In genomic region chr5:142500506-142500905, GRCh38 we compare ENCODE assay signal across 29 cellular contexts.
DNase-seq lines count a peak whose midpoint lies in the region; ATAC-seq, FAIRE-seq and TF ChIP-seq lines count a peak whose summit lies in the region.
"Had no signal": no experiment of that assay in that cellular context is flagged by ENCODE, and none has a peak within 500 bp of the region (broad histone marks: within the 10 kb centered on the region; RNA-seq: fewer than 3 reads in every experiment).

No MANE protein-coding gene starts in this region.

- H3K4me1 Mint-ChIP-seq in GM23338 (peaks cover 10% of the 10 kb centered on the region; the same call in 2 of the 3 replicates), progenitor cell of endocrine pancreas (ENCODE audit: low read depth) (peaks cover 20% of the 10 kb centered on the region)
- H3K4me1 Mint-ChIP-seq: B cell had no signal

- no peak overlapping the region for H3K27ac ChIP-seq in GM23338 (ENCODE audit: low read depth)
- H3K27ac ChIP-seq in SJCRH30 = peak overlapping the region; percentile 0; the same call in 1 of the 2 replicates
- H3K27ac ChIP-seq in HepG2 (ENCODE audit: extremely low read length, insufficient read depth, low read length) = peak overlapping the region; percentile 41
- no peak overlapping the region for H3K27ac ChIP-seq in PC-9
- H3K27ac ChIP-seq in SK-N-SH (ENCODE audit: low read depth in 2 of 2, low read length in 1 of 2) = no peak overlapping the region
- H3K27ac ChIP-seq: C4-2B, GM23248, HL-60, RWPE1, SK-N-MC had no signal

- no peak overlapping the region for H3K9ac ChIP-seq in HepG2 (ENCODE audit: insufficient read depth, low read depth, low read length)
- no peak overlapping the region for H3K9ac ChIP-seq in SK-N-SH
- H3K9ac ChIP-seq: GM23248 had no signal

- DNase-seq in GM23338 (ENCODE audit: low spot score) (no peak), SJCRH30 (no peak), HepG2 (ENCODE audit: low spot score) (no peak), progenitor cell of endocrine pancreas (ENCODE audit: low spot score, unreplicated experiment) (no peak), PC-9 (no peak), SK-N-SH (no peak)
- no peak for DNase-seq in stimulated activated CD4-positive, alpha-beta T cell treated with anti-CD3 and anti-CD28 coated beads, Interleukin-4, amount 100 ng/mL, for 1 hour
- DNase-seq: Caco-2; CD8-positive, alpha-beta T cell; DMS 273 treated with DMSO at 0.1 percent for 48 hours; GM23248; HFFc6; KBM-7; MV-4-11; NCI-H1105 treated with DMSO at 0.1 percent for 48 hours; NCI-H2081; NCI-H226; NCI-H510A; NCI-H69; SHP77 treated with DMSO at 0.1 percent for 48 hours; SW 1271 had no signal

- H3K4me1 ChIP-seq in GM23338 (ENCODE audit: insufficient read depth) = peaks cover 11% of the 10 kb centered on the region; the same call in 1 of the 2 replicates
- H3K4me1 ChIP-seq in SJCRH30 = peaks cover 22% of the 10 kb centered on the region
- peaks cover 49% of the 10 kb centered on the region for H3K4me1 ChIP-seq in HepG2 (ENCODE audit: insufficient read depth, low read length)
- H3K4me1 ChIP-seq in PC-9 (replicated peaks; ENCODE audit: insufficient read depth) = peaks cover 2% of the 10 kb centered on the region
- H3K4me1 ChIP-seq in SK-N-SH (ENCODE audit: control insufficient read depth in 1 of 2, insufficient read depth in 2 of 2, low read depth in 1 of 2, low read length in 1 of 2) = peaks cover 0 to 10% of the 10 kb centered on the region in 2 experiments; a peak in 2 of 4 replicates
- H3K4me1 ChIP-seq: HAP-1 had no signal

- TF ChIP-seq EP300 in HepG2 (IDR thresholded peaks at IDR 0.05; ENCODE audit: low read depth in 2 of 2, low read length in 2 of 2) (no peak), HepG2 (CRISPR knock-in tag; IDR thresholded peaks at IDR 0.05; ENCODE audit: borderline replicate concordance) (no peak), SK-N-SH (IDR thresholded peaks at IDR 0.05; ENCODE audit: borderline replicate concordance in 1 of 2, low read depth in 1 of 2, low read length in 1 of 2) (no peak)

- WGBS in HepG2 (ENCODE audit: low lambda C conversion rate) = 72% methylated on average over 2 of the region's 2 CpGs
- 89% methylated on average over 2 of the region's 2 CpGs for WGBS in SK-N-SH (ENCODE audit: low lambda C conversion rate)

- H2AFZ ChIP-seq in GM23338 = no peak overlapping the region
- H2AFZ ChIP-seq in HepG2 (ENCODE audit: low read length) = no peak overlapping the region
- no peak overlapping the region for H2AFZ ChIP-seq in PC-9
- H2AFZ ChIP-seq in SK-N-SH (ENCODE audit: low read depth) = no peak overlapping the region
- H2AFZ ChIP-seq: GM23248 had no signal

- TF ChIP-seq RAD21 in HepG2 (CRISPR knock-in tag; IDR thresholded peaks at IDR 0.05) (no peak), SK-N-SH (IDR thresholded peaks at IDR 0.05; ENCODE audit: low read length) (no peak)

- H3K36me3 Mint-ChIP-seq in GM23338 (ENCODE audit: low read depth) = no peaks in the 10 kb centered on the region
- H3K36me3 Mint-ChIP-seq in progenitor cell of endocrine pancreas (ENCODE audit: insufficient read depth) = no peaks in the 10 kb centered on the region
- H3K36me3 Mint-ChIP-seq: CD8-positive, alpha-beta T cell had no signal

- BruUV-seq in HepG2 (replicated peaks; lab: Mats Ljungman, UMichigan) (no TSS peak), PC-9 (replicated peaks; lab: Mats Ljungman, UMichigan) (no TSS peak)

- H3K79me2 ChIP-seq in GM23338 (replicated peaks; ENCODE audit: insufficient read depth) = no peaks in the 10 kb centered on the region
- no peaks in the 10 kb centered on the region for H3K79me2 ChIP-seq in HepG2 (ENCODE audit: insufficient read depth, low read length)
- H3K79me2 ChIP-seq in PC-9 (ENCODE audit: low read depth) = no peaks in the 10 kb centered on the region
- no peaks in the 10 kb centered on the region for H3K79me2 ChIP-seq in SK-N-SH (ENCODE audit: insufficient read depth)

- H3K4me3 Mint-ChIP-seq in GM23338 (no peak overlapping the region), progenitor cell of endocrine pancreas (ENCODE audit: low read depth) (peak overlapping the region; percentile 25)
- H3K4me3 Mint-ChIP-seq: B cell; CD8-positive, alpha-beta T cell; HFFc6; T-helper 1 cell treated with Interleukin-12 subunit alpha and Interleukin-12 subunit beta and Interleukin-4 antibody, amounts not matched to agents 30 μg/mL and 1 μg/mL, for 36 hours had no signal

- H3K9me3 ChIP-seq in SJCRH30 (replicated peaks) = no peaks in the 10 kb centered on the region
- H3K9me3 ChIP-seq in HepG2 (ENCODE audit: low read length) = no peaks in the 10 kb centered on the region
- no peaks in the 10 kb centered on the region for H3K9me3 ChIP-seq in PC-9 (ENCODE audit: insufficient read depth, low read depth)
- no peaks in the 10 kb centered on the region for H3K9me3 ChIP-seq in SK-N-SH
- H3K9me3 ChIP-seq: Caco-2, HAP-1 had no signal

- FAIRE-seq in HepG2 (lab: Jason Lieb, UNC) = no peak

- H4K20me1 ChIP-seq in GM23338 (replicated peaks; ENCODE audit: insufficient read depth) = no peaks in the 10 kb centered on the region
- no peaks in the 10 kb centered on the region for H4K20me1 ChIP-seq in HepG2 (ENCODE audit: insufficient read depth, low read length)
- H4K20me1 ChIP-seq in PC-9 (ENCODE audit: insufficient read depth) = no peaks in the 10 kb centered on the region
- H4K20me1 ChIP-seq in SK-N-SH (ENCODE audit: insufficient read depth) = no peaks in the 10 kb centered on the region

- H3F3A ChIP-seq in GM23338 (replicated peaks; ENCODE audit: low read depth) (no peaks in the 10 kb centered on the region), PC-9 (ENCODE audit: insufficient read depth, low read depth) (no peaks in the 10 kb centered on the region; the same call in 1 of the 2 replicates), SK-N-SH (replicated peaks; ENCODE audit: insufficient read depth) (peaks cover 2% of the 10 kb centered on the region)

- H3K9me2 ChIP-seq in GM23338 (ENCODE audit: insufficient read depth) = no peaks in the 10 kb centered on the region
- no peaks in the 10 kb centered on the region for H3K9me2 ChIP-seq in PC-9 (ENCODE audit: insufficient read depth)
- H3K9me2 ChIP-seq in SK-N-SH = no peaks in the 10 kb centered on the region

- H3K4me2 ChIP-seq in GM23338 (peak overlapping the region; percentile 54; the same call in 1 of the 2 replicates), HepG2 (ENCODE audit: low read depth, low read length) (peak overlapping the region; percentile 71), PC-9 (no peak overlapping the region), SK-N-SH (no peak overlapping the region)

- H3K27me3 Mint-ChIP-seq in GM23338 (ENCODE audit: insufficient read depth, low read depth, poor library complexity) (no peaks in the 10 kb centered on the region), progenitor cell of endocrine pancreas (no peaks in the 10 kb centered on the region)

- intact Hi-C loops in HepG2 (cut with micrococcal nuclease; ENCODE audit: unreplicated experiment) (no loop called here), PC-9 (cut with micrococcal nuclease; ENCODE audit: unreplicated experiment) (no loop called here)

- in situ Hi-C loops in HepG2 (cut with HindIII; ENCODE audit: extremely low pct_ligation_motif_present, low pct_unique_long_range_greater_than_20kb) = no loop called here

- H3K36me3 ChIP-seq in GM23338 (ENCODE audit: insufficient read depth) = no peaks in the 10 kb centered on the region
- no peaks in the 10 kb centered on the region for H3K36me3 ChIP-seq in SJCRH30
- no peaks in the 10 kb centered on the region for H3K36me3 ChIP-seq in HepG2 (replicated peaks in 1 of 2; ENCODE audit: control insufficient read depth in 1 of 2, insufficient read depth in 2 of 2, low read length in 2 of 2)
- no peaks in the 10 kb centered on the region for H3K36me3 ChIP-seq in PC-9 (ENCODE audit: low read depth)
- no peaks in the 10 kb centered on the region for H3K36me3 ChIP-seq in SK-N-SH (replicated peaks in 1 of 2; ENCODE audit: control insufficient read depth in 1 of 2, insufficient read depth in 2 of 2, low read length in 1 of 2)
- H3K36me3 ChIP-seq: HAP-1 had no signal

- H3K27me3 ChIP-seq in GM23338 (ENCODE audit: insufficient read depth) = no peaks in the 10 kb centered on the region
- no peaks in the 10 kb centered on the region for H3K27me3 ChIP-seq in SJCRH30
- no peaks in the 10 kb centered on the region for H3K27me3 ChIP-seq in HepG2 (ENCODE audit: control insufficient read depth in 1 of 2, insufficient read depth in 2 of 2, low read length in 2 of 2)
- H3K27me3 ChIP-seq in PC-9 (ENCODE audit: insufficient read depth, low read depth) = no peaks in the 10 kb centered on the region
- H3K27me3 ChIP-seq in SK-N-SH (ENCODE audit: insufficient read depth) = no peaks in the 10 kb centered on the region

- TF ChIP-seq CTCF in GM23338 (conservative IDR thresholded peaks at IDR 0.05; ENCODE audit: low read depth in 2 of 2) = no peak
- TF ChIP-seq CTCF in HepG2 (CRISPR knock-in tag; IDR thresholded peaks at IDR 0.05) = no peak
- no peak for TF ChIP-seq CTCF in progenitor cell of endocrine pancreas (IDR thresholded peaks at IDR 0.05; ENCODE audit: unreplicated experiment)
- no peak for TF ChIP-seq CTCF in PC-9 (conservative IDR thresholded peaks at IDR 0.05)
- no peak for TF ChIP-seq CTCF in SK-N-SH (IDR thresholded peaks at IDR 0.05)

- no peak for TF ChIP-seq POLR2A in HepG2 (IDR thresholded peaks at IDR 0.05; ENCODE audit: insufficient read depth in 1 of 2, low read depth in 2 of 2, low read length in 2 of 2)

- ATAC-seq in GM23338 (no peak), HepG2 (no peak; the same call in 2 of the 3 replicates)
- ATAC-seq: CD8-positive, alpha-beta T cell; Panc1 had no signal

- CTCF ChIA-PET in HepG2 (lab: Yijun Ruan, JAX; ENCODE audit: low intra/inter-chr PET ratio, low total read pairs) = no interaction called here
- CTCF ChIA-PET in PC-9 (lab: Charles Lee) = no interaction called here
- CTCF ChIA-PET in SK-N-SH (lab: Yijun Ruan, JAX) = interaction anchor here (0.9 kb wide), 1 partner anchor 48 kb away, joined by 4 read pairs; no protein-coding TSS in a partner anchor

- POLR2A ChIA-PET in HepG2 (lab: Yijun Ruan, JAX) (no interaction called here), PC-9 (lab: Charles Lee; ENCODE audit: unreplicated experiment) (no interaction called here), SK-N-SH (lab: Yijun Ruan, JAX) (no interaction called here)

- no peak overlapping the region for H3K27ac Mint-ChIP-seq in GM23338
- H3K27ac Mint-ChIP-seq in progenitor cell of endocrine pancreas = peak overlapping the region; percentile 49
- H3K27ac Mint-ChIP-seq: B cell; CD8-positive, alpha-beta T cell; HFFc6; T-helper 1 cell treated with Interleukin-12 subunit alpha and Interleukin-12 subunit beta and Interleukin-4 antibody, amounts not matched to agents 30 μg/mL and 1 μg/mL, for 36 hours had no signal

- H3K4me3 ChIP-seq in GM23338 (no peak overlapping the region), SJCRH30 (no peak overlapping the region), HepG2 (replicated peaks in 1 of 3; ENCODE audit: insufficient read depth in 1 of 3, low read depth in 2 of 3, low read length in 3 of 3) (peak overlapping the region in 1 of 3 experiments; percentile 5; a peak in 1 of 6 replicates), PC-9 (no peak overlapping the region), SK-N-SH (ENCODE audit: low read depth in 2 of 2, low read length in 1 of 2) (no peak overlapping the region)
- H3K4me3 ChIP-seq: GM23248, HAP-1, SK-N-MC had no signal

- H3K9me3 Mint-ChIP-seq in GM23338 (no peaks in the 10 kb centered on the region; the same call in 2 of the 3 replicates), progenitor cell of endocrine pancreas (ENCODE audit: low read depth) (no peaks in the 10 kb centered on the region)
- H3K9me3 Mint-ChIP-seq: CD8-positive, alpha-beta T cell; HFFc6; T-helper 1 cell treated with Interleukin-12 subunit alpha and Interleukin-12 subunit beta and Interleukin-4 antibody, amounts not matched to agents 30 μg/mL and 1 μg/mL, for 36 hours had no signal

Comparison
In these comparisons a context has a peak if more than half of its experiments do, and no peak if none do; other contexts are left out.
1. H3K27ac ChIP-seq: peak in SJCRH30 (single experiment) and HepG2 (single experiment); none in GM23338 (single experiment), PC-9 (single experiment) and SK-N-SH (0 of 2).
2. H3K4me2 ChIP-seq: peak in GM23338 (single experiment) and HepG2 (single experiment); none in PC-9 (single experiment) and SK-N-SH (single experiment).